ENCODE assay signal across 1 cellular context in the genomic region with DNA sequence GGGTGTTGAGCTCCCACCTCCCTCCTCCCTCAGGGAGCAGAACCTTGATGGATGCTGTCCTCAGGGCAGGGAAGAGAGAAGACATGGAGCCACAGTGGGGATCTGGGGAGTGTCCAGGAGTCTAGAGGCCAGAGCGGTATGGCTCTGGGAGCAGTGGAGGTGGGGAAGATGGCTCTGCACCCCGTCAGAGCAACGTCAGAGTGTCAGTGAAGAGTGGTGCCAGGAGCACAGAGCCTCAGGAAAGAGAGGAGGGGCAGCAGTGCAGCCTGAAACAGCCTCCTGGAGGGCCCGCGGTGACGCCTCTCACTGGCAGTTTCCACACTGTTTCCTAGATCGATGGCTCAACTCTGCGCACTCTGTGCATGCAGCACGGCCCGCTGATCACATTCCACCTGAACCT.
TF ChIP-seq lines count a peak whose summit lies in the region.

No MANE protein-coding gene starts in this region.

TF ChIP-seq in WTC11, 78 proteins besides CTCF, POLR2A, EP300 and RAD21:
- TF ChIP-seq AR (CRISPR knock-in tag; IDR thresholded peaks at IDR 0.05) = no peak
- TF ChIP-seq, protein P1, sequence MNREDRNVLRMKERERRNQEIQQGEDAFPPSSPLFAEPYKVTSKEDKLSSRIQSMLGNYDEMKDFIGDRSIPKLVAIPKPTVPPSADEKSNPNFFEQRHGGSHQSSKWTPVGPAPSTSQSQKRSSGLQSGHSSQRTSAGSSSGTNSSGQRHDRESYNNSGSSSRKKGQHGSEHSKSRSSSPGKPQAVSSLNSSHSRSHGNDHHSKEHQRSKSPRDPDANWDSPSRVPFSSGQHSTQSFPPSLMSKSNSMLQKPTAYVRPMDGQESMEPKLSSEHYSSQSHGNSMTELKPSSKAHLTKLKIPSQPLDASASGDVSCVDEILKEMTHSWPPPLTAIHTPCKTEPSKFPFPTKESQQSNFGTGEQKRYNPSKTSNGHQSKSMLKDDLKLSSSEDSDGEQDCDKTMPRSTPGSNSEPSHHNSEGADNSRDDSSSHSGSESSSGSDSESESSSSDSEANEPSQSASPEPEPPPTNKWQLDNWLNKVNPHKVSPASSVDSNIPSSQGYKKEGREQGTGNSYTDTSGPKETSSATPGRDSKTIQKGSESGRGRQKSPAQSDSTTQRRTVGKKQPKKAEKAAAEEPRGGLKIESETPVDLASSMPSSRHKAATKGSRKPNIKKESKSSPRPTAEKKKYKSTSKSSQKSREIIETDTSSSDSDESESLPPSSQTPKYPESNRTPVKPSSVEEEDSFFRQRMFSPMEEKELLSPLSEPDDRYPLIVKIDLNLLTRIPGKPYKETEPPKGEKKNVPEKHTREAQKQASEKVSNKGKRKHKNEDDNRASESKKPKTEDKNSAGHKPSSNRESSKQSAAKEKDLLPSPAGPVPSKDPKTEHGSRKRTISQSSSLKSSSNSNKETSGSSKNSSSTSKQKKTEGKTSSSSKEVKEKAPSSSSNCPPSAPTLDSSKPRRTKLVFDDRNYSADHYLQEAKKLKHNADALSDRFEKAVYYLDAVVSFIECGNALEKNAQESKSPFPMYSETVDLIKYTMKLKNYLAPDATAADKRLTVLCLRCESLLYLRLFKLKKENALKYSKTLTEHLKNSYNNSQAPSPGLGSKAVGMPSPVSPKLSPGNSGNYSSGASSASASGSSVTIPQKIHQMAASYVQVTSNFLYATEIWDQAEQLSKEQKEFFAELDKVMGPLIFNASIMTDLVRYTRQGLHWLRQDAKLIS (CRISPR knock-in tag; IDR thresholded peaks at IDR 0.05; ENCODE audit: borderline replicate concordance) = no peak
- no peak for TF ChIP-seq KAT7 (CRISPR knock-in tag; IDR thresholded peaks at IDR 0.05; ENCODE audit: borderline replicate concordance)
- TF ChIP-seq ZNF423 (CRISPR knock-in tag; IDR thresholded peaks at IDR 0.05) = no peak
- no peak for TF ChIP-seq USF1 (CRISPR knock-in tag; IDR thresholded peaks at IDR 0.05)
- TF ChIP-seq JUN (CRISPR knock-in tag; IDR thresholded peaks at IDR 0.05) = no peak
